ENCODE assay signal across 17 cellular contexts in the genomic region with DNA sequence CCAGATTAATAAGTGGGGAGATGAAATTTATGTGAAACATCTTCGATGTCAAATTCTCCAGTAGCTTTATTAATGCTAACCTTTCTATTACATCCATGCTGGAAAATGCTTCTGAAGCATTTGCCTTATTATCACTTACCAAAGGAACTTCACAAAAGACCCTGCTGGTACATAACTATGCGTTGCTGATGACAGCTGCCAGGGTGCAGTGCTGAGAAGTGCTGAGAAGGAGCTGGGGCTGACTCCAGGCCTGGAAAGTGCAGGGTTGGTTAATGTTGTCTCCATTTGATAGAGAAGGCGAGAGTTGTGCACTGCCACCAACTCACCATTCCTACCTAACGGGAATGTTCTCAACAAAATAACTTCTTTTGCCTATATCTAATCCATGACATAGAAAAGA.
A peak's percentile ranks its signal among the peaks of the same experiment; 100 is the strongest.
DNase-seq lines count a peak whose midpoint lies in the region; ATAC-seq and TF ChIP-seq lines count a peak whose summit lies in the region.
"Had no signal": no experiment of that assay in that cellular context is flagged by ENCODE, and none has a peak within 500 bp of the region (broad histone marks: within the 10 kb centered on the region; RNA-seq: fewer than 3 reads in every experiment).

No MANE protein-coding gene starts in this region.

- ATAC-seq in right cardiac atrium (no peak), HG02798 (IDR thresholded peaks at IDR 0.05; ENCODE audit: poor library complexity, unreplicated experiment) (no peak)
- ATAC-seq: CD8-positive, alpha-beta T cell; GM12878 had no signal

- no peak overlapping the region for H2AK5ac ChIP-seq in mesendoderm (ENCODE audit: low read length)
- H2AK5ac ChIP-seq in neuronal stem cell (ENCODE audit: low read depth, low read length), result no peak overlapping the region

- intact Hi-C loops in right cardiac atrium (cut with DNase I), result no loop called here

- no peak overlapping the region for H3K56ac ChIP-seq in mesendoderm (ENCODE audit: low read length)

- H3K36me3 ChIP-seq in right atrium auricular region (no peaks in the 10 kb centered on the region), mesendoderm (ENCODE audit: control insufficient read depth, insufficient read depth, low read length) (no peaks in the 10 kb centered on the region), neuronal stem cell (replicated peaks in 1 of 2; ENCODE audit: control insufficient read depth in 2 of 2, insufficient read depth in 2 of 2, low read length in 2 of 2) (no peaks in the 10 kb centered on the region)
- H3K36me3 ChIP-seq: BLaER1 treated with 17β-estradiol and CSF1 and Interleukin-3, amounts not matched to agents 10 nM and 100 nM; HAP-1 had no signal

- H3K79me2 ChIP-seq in mesendoderm (ENCODE audit: control insufficient read depth, insufficient read depth, low read length), result no peaks in the 10 kb centered on the region

- no peak overlapping the region for H2BK15ac ChIP-seq in mesendoderm (replicated peaks; ENCODE audit: low read depth)
- no peak overlapping the region for H2BK15ac ChIP-seq in neuronal stem cell (ENCODE audit: low read length)

- H3K23ac ChIP-seq in mesendoderm (ENCODE audit: low read length), result no peak overlapping the region
- H3K23ac ChIP-seq in neuronal stem cell (ENCODE audit: low read depth, low read length, poor library complexity), result no peak overlapping the region

- H3K9me3 ChIP-seq in right cardiac atrium (ENCODE audit: control insufficient read depth, low read length) (no peaks in the 10 kb centered on the region), right atrium auricular region (no peaks in the 10 kb centered on the region), neuronal stem cell (replicated peaks in 1 of 2; ENCODE audit: control insufficient read depth in 2 of 2, insufficient read depth in 1 of 2, low read depth in 1 of 2, low read length in 2 of 2) (peaks cover 0 to under 1% of the 10 kb centered on the region in 2 donors)
- H3K9me3 ChIP-seq: BLaER1 treated with 17β-estradiol and CSF1 and Interleukin-3, amounts not matched to agents 10 nM and 100 nM; HAP-1 had no signal

- H4K8ac ChIP-seq in mesendoderm (ENCODE audit: low read depth, low read length), result no peak overlapping the region
- H4K8ac ChIP-seq in neuronal stem cell (ENCODE audit: low read depth, low read length), result no peak overlapping the region

- H3K4me1 ChIP-seq in right cardiac atrium (ENCODE audit: control insufficient read depth, insufficient read depth, low read length), result no peaks in the 10 kb centered on the region
- H3K4me1 ChIP-seq in right atrium auricular region, result no peaks in the 10 kb centered on the region
- H3K4me1 ChIP-seq in mesendoderm (ENCODE audit: control insufficient read depth, low read depth, low read length), result no peaks in the 10 kb centered on the region
- peaks cover 4 to 37% of the 10 kb centered on the region in 2 donors for H3K4me1 ChIP-seq in neuronal stem cell (ENCODE audit: control insufficient read depth in 2 of 2, insufficient read depth in 1 of 2, low read depth in 1 of 2, low read length in 2 of 2)
- H3K4me1 ChIP-seq: BLaER1 treated with 17β-estradiol and CSF1 and Interleukin-3, amounts not matched to agents 10 nM and 100 nM; HAP-1 had no signal

- DNase-seq in right cardiac atrium (peak in 2 of 3 donors; percentile 12 to 51), right atrium auricular region (ENCODE audit: low spot score) (no peak), mesendoderm (peak; percentile 3), neuronal stem cell (ENCODE audit: low spot score) (no peak), DMS 273 (lab: John Stamatoyannopoulos, UW; ENCODE audit: unreplicated experiment) (no peak), NCI-H526 (lab: John Stamatoyannopoulos, UW) (no peak)
- DNase-seq: Calu3; CD8-positive, alpha-beta T cell; DMS 273 treated with DMSO at 0.1 percent for 48 hours; DMS53; DND-41; EL had no signal

- H2BK5ac ChIP-seq in mesendoderm (ENCODE audit: low read length) (no peak overlapping the region), neuronal stem cell (ENCODE audit: low read length) (no peak overlapping the region)

- peak overlapping the region; percentile 63 for H2AFZ ChIP-seq in neuronal stem cell (ENCODE audit: low read length)

- H3K27me3 ChIP-seq in right cardiac atrium (ENCODE audit: control insufficient read depth, insufficient read depth) (no peaks in the 10 kb centered on the region), right atrium auricular region (no peaks in the 10 kb centered on the region), mesendoderm (ENCODE audit: insufficient read depth, low read length, poor library complexity) (no peaks in the 10 kb centered on the region), neuronal stem cell (ENCODE audit: control insufficient read depth in 3 of 3, insufficient read depth in 3 of 3, low read depth in 1 of 3, low read length in 3 of 3) (no peaks in the 10 kb centered on the region)
- H3K27me3 ChIP-seq: BLaER1 treated with 17β-estradiol and CSF1 and Interleukin-3, amounts not matched to agents 10 nM and 100 nM had no signal

- H3K4me3 ChIP-seq in right cardiac atrium (ENCODE audit: low read length) (no peak overlapping the region), right atrium auricular region (no peak overlapping the region), mesendoderm (ENCODE audit: low read length) (no peak overlapping the region), neuronal stem cell (ENCODE audit: low read length in 2 of 2) (no peak overlapping the region)
- H3K4me3 ChIP-seq: BLaER1 treated with 17β-estradiol and CSF1 and Interleukin-3, amounts not matched to agents 10 nM and 100 nM; GM12878; HAP-1 had no signal

- no peak overlapping the region for H2BK12ac ChIP-seq in neuronal stem cell (ENCODE audit: low read length)

- H3K79me1 ChIP-seq in mesendoderm (ENCODE audit: low read length) (no peaks in the 10 kb centered on the region), neuronal stem cell (ENCODE audit: low read depth, low read length) (no peaks in the 10 kb centered on the region)

- 69% methylated on average over 4 of the region's 4 CpGs for WGBS in right cardiac atrium
- WGBS in mesendoderm (ENCODE audit: extremely low coverage, insufficient coverage, low lambda C conversion rate), result no CpG with 5 or more reads among the region's 4 CpGs
- no CpG with 5 or more reads among the region's 4 CpGs for WGBS in neuronal stem cell (ENCODE audit: extremely low coverage in 2 of 2, insufficient read length in 2 of 2, insufficient replicate concordance in 1 of 2), 2 donors

- H3K9ac ChIP-seq in mesendoderm (ENCODE audit: low read length), result no peak overlapping the region
- H3K9ac ChIP-seq in neuronal stem cell (ENCODE audit: low read depth, low read length, poor library complexity), result no peak overlapping the region
- H3K9ac ChIP-seq: BLaER1 treated with 17β-estradiol and CSF1 and Interleukin-3, amounts not matched to agents 10 nM and 100 nM had no signal

- no peak overlapping the region for H4K5ac ChIP-seq in mesendoderm (ENCODE audit: low read length)

- no peak overlapping the region for H3K27ac ChIP-seq in right cardiac atrium (ENCODE audit: low read length)
- no peak overlapping the region for H3K27ac ChIP-seq in right atrium auricular region
- H3K27ac ChIP-seq in mesendoderm (ENCODE audit: low read depth, low read length), result no peak overlapping the region
- no peak overlapping the region for H3K27ac ChIP-seq in neuronal stem cell (replicated peaks; ENCODE audit: low read length)
- H3K27ac ChIP-seq: BLaER1 treated with 17β-estradiol and CSF1 and Interleukin-3, amounts not matched to agents 10 nM and 100 nM; HL-60 had no signal

- no peak for TF ChIP-seq CTCF in right atrium auricular region (IDR thresholded peaks at IDR 0.05)

- H3K4me2 ChIP-seq in mesendoderm (ENCODE audit: low read length) (no peak overlapping the region), neuronal stem cell (ENCODE audit: insufficient read depth, low read length, poor library complexity, severe bottlenecking) (no peak overlapping the region)
- H3K4me2 ChIP-seq: BLaER1 treated with 17β-estradiol and CSF1 and Interleukin-3, amounts not matched to agents 10 nM and 100 nM had no signal

- H2BK120ac ChIP-seq in mesendoderm (ENCODE audit: low read depth, low read length) (no peak overlapping the region), neuronal stem cell (ENCODE audit: low read depth, low read length) (no peak overlapping the region)

- no peak overlapping the region for H4K91ac ChIP-seq in neuronal stem cell (ENCODE audit: low read depth, low read length, poor library complexity)

- H3K4ac ChIP-seq in mesendoderm (ENCODE audit: low read depth, low read length) (no peak overlapping the region), neuronal stem cell (ENCODE audit: low read length) (no peak overlapping the region)

- no peak overlapping the region for H3K14ac ChIP-seq in neuronal stem cell (ENCODE audit: low read length)

- H3K18ac ChIP-seq in mesendoderm (ENCODE audit: low read length), result no peak overlapping the region
- no peak overlapping the region for H3K18ac ChIP-seq in neuronal stem cell (ENCODE audit: low read length)

Comparison
In these comparisons a context has a peak if more than half of its experiments do, and no peak if none do; other contexts are left out.
1. DNase-seq: peak in right cardiac atrium (2 of 3) and mesendoderm (single experiment); none in right atrium auricular region (single experiment), neuronal stem cell (single experiment), DMS 273 (single experiment) and NCI-H526 (0 of 2).